1 cellular context compared by ENCODE assay signal in the genomic region with DNA sequence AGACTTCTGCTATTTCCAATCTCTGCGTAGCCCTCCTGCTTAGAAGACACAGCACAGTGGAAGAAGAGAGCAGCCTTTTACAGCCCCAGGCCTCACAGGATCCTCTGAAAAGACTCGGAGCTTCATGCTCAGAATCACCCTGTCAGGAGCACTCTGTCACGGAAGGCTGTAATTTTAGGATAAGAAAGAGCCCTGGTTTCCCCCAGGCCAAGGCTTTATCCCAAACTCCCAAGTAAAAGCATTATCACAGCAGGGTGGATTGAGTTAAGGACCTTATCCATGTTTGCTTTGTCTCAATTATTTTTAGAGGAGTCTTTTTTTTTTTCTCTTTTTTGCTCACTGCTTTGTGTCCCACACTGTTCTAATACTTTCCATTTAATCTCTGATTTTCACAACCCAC.
TF ChIP-seq lines count a peak whose summit lies in the region.

No MANE protein-coding gene starts in this region.

TF ChIP-seq in WTC11, 78 proteins besides CTCF, POLR2A, EP300 and RAD21 (continued from another document):
- TF ChIP-seq, protein P1, sequence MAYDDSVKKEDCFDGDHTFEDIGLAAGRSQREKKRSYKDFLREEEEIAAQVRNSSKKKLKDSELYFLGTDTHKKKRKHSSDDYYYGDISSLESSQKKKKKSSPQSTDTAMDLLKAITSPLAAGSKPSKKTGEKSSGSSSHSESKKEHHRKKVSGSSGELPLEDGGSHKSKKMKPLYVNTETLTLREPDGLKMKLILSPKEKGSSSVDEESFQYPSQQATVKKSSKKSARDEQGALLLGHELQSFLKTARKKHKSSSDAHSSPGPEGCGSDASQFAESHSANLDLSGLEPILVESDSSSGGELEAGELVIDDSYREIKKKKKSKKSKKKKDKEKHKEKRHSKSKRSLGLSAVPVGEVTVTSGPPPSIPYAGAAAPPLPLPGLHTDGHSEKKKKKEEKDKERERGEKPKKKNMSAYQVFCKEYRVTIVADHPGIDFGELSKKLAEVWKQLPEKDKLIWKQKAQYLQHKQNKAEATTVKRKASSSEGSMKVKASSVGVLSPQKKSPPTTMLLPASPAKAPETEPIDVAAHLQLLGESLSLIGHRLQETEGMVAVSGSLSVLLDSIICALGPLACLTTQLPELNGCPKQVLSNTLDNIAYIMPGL (CRISPR knock-in tag; IDR thresholded peaks at IDR 0.05) = no peak
- TF ChIP-seq, protein P2, sequence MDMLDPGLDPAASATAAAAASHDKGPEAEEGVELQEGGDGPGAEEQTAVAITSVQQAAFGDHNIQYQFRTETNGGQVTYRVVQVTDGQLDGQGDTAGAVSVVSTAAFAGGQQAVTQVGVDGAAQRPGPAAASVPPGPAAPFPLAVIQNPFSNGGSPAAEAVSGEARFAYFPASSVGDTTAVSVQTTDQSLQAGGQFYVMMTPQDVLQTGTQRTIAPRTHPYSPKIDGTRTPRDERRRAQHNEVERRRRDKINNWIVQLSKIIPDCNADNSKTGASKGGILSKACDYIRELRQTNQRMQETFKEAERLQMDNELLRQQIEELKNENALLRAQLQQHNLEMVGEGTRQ (CRISPR knock-in tag; IDR thresholded peaks at IDR 0.05) = no peak
- TF ChIP-seq, protein P3, sequence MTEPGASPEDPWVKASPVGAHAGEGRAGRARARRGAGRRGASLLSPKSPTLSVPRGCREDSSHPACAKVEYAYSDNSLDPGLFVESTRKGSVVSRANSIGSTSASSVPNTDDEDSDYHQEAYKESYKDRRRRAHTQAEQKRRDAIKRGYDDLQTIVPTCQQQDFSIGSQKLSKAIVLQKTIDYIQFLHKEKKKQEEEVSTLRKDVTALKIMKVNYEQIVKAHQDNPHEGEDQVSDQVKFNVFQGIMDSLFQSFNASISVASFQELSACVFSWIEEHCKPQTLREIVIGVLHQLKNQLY (CRISPR knock-in tag; IDR thresholded peaks at IDR 0.05) = no peak
- TF ChIP-seq, protein P4, sequence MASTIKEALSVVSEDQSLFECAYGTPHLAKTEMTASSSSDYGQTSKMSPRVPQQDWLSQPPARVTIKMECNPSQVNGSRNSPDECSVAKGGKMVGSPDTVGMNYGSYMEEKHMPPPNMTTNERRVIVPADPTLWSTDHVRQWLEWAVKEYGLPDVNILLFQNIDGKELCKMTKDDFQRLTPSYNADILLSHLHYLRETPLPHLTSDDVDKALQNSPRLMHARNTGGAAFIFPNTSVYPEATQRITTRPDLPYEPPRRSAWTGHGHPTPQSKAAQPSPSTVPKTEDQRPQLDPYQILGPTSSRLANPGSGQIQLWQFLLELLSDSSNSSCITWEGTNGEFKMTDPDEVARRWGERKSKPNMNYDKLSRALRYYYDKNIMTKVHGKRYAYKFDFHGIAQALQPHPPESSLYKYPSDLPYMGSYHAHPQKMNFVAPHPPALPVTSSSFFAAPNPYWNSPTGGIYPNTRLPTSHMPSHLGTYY (CRISPR knock-in tag; IDR thresholded peaks at IDR 0.05) = no peak
- TF ChIP-seq, protein P5, sequence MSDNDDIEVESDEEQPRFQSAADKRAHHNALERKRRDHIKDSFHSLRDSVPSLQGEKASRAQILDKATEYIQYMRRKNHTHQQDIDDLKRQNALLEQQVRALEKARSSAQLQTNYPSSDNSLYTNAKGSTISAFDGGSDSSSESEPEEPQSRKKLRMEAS (CRISPR knock-in tag; IDR thresholded peaks at IDR 0.05) = no peak
- TF ChIP-seq IRF2 (CRISPR knock-in tag; IDR thresholded peaks at IDR 0.05; ENCODE audit: borderline replicate concordance, low read depth) (no peak), GTF2I (CRISPR knock-in tag; conservative IDR thresholded peaks at IDR 0.05) (no peak), TCF7 (CRISPR knock-in tag; IDR thresholded peaks at IDR 0.05; ENCODE audit: low read depth) (no peak)
- TF ChIP-seq, protein P6, sequence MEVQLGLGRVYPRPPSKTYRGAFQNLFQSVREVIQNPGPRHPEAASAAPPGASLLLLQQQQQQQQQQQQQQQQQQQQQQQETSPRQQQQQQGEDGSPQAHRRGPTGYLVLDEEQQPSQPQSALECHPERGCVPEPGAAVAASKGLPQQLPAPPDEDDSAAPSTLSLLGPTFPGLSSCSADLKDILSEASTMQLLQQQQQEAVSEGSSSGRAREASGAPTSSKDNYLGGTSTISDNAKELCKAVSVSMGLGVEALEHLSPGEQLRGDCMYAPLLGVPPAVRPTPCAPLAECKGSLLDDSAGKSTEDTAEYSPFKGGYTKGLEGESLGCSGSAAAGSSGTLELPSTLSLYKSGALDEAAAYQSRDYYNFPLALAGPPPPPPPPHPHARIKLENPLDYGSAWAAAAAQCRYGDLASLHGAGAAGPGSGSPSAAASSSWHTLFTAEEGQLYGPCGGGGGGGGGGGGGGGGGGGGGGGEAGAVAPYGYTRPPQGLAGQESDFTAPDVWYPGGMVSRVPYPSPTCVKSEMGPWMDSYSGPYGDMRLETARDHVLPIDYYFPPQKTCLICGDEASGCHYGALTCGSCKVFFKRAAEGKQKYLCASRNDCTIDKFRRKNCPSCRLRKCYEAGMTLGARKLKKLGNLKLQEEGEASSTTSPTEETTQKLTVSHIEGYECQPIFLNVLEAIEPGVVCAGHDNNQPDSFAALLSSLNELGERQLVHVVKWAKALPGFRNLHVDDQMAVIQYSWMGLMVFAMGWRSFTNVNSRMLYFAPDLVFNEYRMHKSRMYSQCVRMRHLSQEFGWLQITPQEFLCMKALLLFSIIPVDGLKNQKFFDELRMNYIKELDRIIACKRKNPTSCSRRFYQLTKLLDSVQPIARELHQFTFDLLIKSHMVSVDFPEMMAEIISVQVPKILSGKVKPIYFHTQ (CRISPR knock-in tag; IDR thresholded peaks at IDR 0.05) = no peak
